Comparison of ENCODE assay signal across 15 cellular contexts in the genomic region with DNA sequence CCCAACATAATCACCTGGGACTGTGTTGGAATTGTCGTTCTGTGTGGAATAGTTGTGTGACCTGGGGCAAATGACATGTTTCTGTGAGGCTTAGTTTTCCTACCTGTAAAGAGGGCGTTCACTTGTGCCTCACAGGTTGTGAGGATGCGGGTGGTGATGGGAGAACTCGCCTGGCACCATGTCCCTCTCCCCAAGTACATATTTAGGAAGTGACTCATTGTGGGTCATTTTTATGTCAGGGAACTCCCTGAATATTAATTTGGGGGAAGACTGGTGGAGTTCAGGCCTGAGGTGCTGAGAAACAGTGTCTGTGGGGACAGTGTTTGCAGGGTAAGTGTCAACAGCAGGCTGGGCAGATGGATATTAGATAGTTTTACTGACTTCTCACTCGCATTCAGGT.
DNase-seq lines count a peak whose midpoint lies in the region; ATAC-seq lines count a peak whose summit lies in the region.
"Had no signal": no experiment of that assay in that cellular context is flagged by ENCODE, and none has a peak within 500 bp of the region (broad histone marks: within the 10 kb centered on the region; RNA-seq: fewer than 3 reads in every experiment).

No MANE protein-coding gene starts in this region.

- no peaks in the 10 kb centered on the region for H3K27me3 Mint-ChIP-seq in activated naive CD4-positive, alpha-beta T cell treated with anti-CD3 and anti-CD28 coated beads for 36 hours (ENCODE audit: low read depth)
- H3K27me3 Mint-ChIP-seq in stimulated activated naive B cell treated with anti-CD40 and anti-IgM and Interleukin-4, amounts not matched to agents 10 μg/mL and 1 μg/mL and 100 μg/mL, for 72 hours: no peaks in the 10 kb centered on the region

- intact Hi-C loops in activated naive CD4-positive, alpha-beta T cell treated with anti-CD3 and anti-CD28 coated beads for 36 hours (cut with micrococcal nuclease): no loop called here

- no peaks in the 10 kb centered on the region for H3K9me3 Mint-ChIP-seq in activated naive CD4-positive, alpha-beta T cell treated with anti-CD3 and anti-CD28 coated beads for 36 hours
- no peaks in the 10 kb centered on the region for H3K9me3 Mint-ChIP-seq in stimulated activated naive B cell treated with anti-CD40 and anti-IgM and Interleukin-4, amounts not matched to agents 10 μg/mL and 1 μg/mL and 100 μg/mL, for 72 hours

- H3K4me1 Mint-ChIP-seq in activated naive CD4-positive, alpha-beta T cell treated with anti-CD3 and anti-CD28 coated beads for 36 hours (ENCODE audit: low read depth): peaks cover 27% of the 10 kb centered on the region
- H3K4me1 Mint-ChIP-seq in stimulated activated naive B cell treated with anti-CD40 and anti-IgM and Interleukin-4, amounts not matched to agents 10 μg/mL and 1 μg/mL and 100 μg/mL, for 72 hours: peaks cover 17 to 34% of the 10 kb centered on the region in 2 donors

- H3K4me3 Mint-ChIP-seq in activated naive CD4-positive, alpha-beta T cell treated with anti-CD3 and anti-CD28 coated beads for 36 hours: no peak overlapping the region
- H3K4me3 Mint-ChIP-seq in stimulated activated naive B cell treated with anti-CD40 and anti-IgM and Interleukin-4, amounts not matched to agents 10 μg/mL and 1 μg/mL and 100 μg/mL, for 72 hours: no peak overlapping the region

- no peak overlapping the region for H3K27ac Mint-ChIP-seq in activated naive CD4-positive, alpha-beta T cell treated with anti-CD3 and anti-CD28 coated beads for 36 hours
- no peak overlapping the region for H3K27ac Mint-ChIP-seq in stimulated activated naive B cell treated with anti-CD40 and anti-IgM and Interleukin-4, amounts not matched to agents 10 μg/mL and 1 μg/mL and 100 μg/mL, for 72 hours

- peak; percentile 61 to 71 for ATAC-seq in stimulated activated naive B cell treated with anti-CD40 and anti-IgM and Interleukin-4, amounts not matched to agents 10 μg/mL and 1 μg/mL and 100 μg/mL, for 72 hours (replicated peaks)
- ATAC-seq: Panc1 had no signal

- DNase-seq in activated naive CD4-positive, alpha-beta T cell treated with anti-CD3 and anti-CD28 coated beads for 36 hours: peak; percentile 17
- no peak for DNase-seq in activated naive CD4-positive, alpha-beta T cell treated with Interleukin-2 at 50 U/mL for 16 hours
- peak; percentile 77 for DNase-seq in M059J (ENCODE audit: low read depth)
- peak; percentile 47 for DNase-seq in dermis blood vessel endothelial cell
- no peak for DNase-seq in stimulated activated naive B cell treated with anti-CD40 and anti-IgM and Interleukin-4, amounts not matched to agents 10 μg/mL and 1 μg/mL and 100 μg/mL, for 72 hours
- DNase-seq in iPS-NIHi11 (ENCODE audit: low spot score): no peak
- DNase-seq in ecto neural progenitor cell (ENCODE audit: low spot score): no peak
- no peak for DNase-seq in NK-92 (lab: John Stamatoyannopoulos, UW; ENCODE audit: unreplicated experiment)
- DNase-seq: activated CD8-positive, alpha-beta memory T cell treated with anti-CD3 and anti-CD28 coated beads, Interleukin-2, amount 50 U/mL, for 4 hours; AML-193; GDM1; Karpas-422; NCI-H2171 treated with DMSO at 0.1 percent for 48 hours; thyroid gland had no signal

- CTCF ChIA-PET in activated naive CD4-positive, alpha-beta T cell treated with anti-CD3 and anti-CD28 coated beads for 36 hours (lab: Charles Lee): no interaction called here

- H3K36me3 Mint-ChIP-seq in activated naive CD4-positive, alpha-beta T cell treated with anti-CD3 and anti-CD28 coated beads for 36 hours (ENCODE audit: low read depth): peaks cover 7% of the 10 kb centered on the region
- H3K36me3 Mint-ChIP-seq in stimulated activated naive B cell treated with anti-CD40 and anti-IgM and Interleukin-4, amounts not matched to agents 10 μg/mL and 1 μg/mL and 100 μg/mL, for 72 hours: peaks cover 14 to 41% of the 10 kb centered on the region in 2 donors

Comparison
In these comparisons a context has a peak if more than half of its experiments do, and no peak if none do; other contexts are left out.
1. DNase-seq: peak in activated naive CD4-positive, alpha-beta T cell treated with anti-CD3 and anti-CD28 coated beads for 36 hours (single experiment), M059J (single experiment) and dermis blood vessel endothelial cell (single experiment); none in activated naive CD4-positive, alpha-beta T cell treated with Interleukin-2 at 50 U/mL for 16 hours (single experiment), stimulated activated naive B cell treated with anti-CD40 and anti-IgM and Interleukin-4, amounts not matched to agents 10 μg/mL and 1 μg/mL and 100 μg/mL, for 72 hours (single experiment), iPS-NIHi11 (single experiment), ecto neural progenitor cell (single experiment) and NK-92 (single experiment).